ENCODE assay signal across 2 cellular contexts in the genomic region with DNA sequence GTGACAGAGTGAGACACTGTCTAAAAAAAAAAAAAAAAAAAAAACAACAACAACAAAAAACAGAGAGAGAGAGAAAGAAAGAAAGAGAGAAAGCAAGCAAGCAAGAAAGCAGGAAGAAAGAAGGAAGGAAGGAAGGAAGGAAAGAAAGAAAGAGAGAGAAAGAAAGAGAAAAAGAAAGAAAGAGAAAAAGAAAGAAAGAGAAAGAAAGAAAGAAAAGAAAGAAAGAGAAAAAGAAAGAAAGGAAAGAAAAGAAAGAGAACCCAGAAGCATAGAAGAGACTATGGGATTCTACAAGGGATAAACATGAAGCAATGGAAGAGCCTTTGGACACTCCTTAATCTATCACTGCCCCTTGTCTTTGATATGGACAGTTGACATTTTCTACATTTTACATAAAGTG.
TF ChIP-seq lines count a peak whose summit lies in the region.

No MANE protein-coding gene starts in this region.

TF ChIP-seq in HEK293, 187 proteins besides CTCF, POLR2A, EP300 and RAD21 (continued from another document):
- TF ChIP-seq, protein P1, sequence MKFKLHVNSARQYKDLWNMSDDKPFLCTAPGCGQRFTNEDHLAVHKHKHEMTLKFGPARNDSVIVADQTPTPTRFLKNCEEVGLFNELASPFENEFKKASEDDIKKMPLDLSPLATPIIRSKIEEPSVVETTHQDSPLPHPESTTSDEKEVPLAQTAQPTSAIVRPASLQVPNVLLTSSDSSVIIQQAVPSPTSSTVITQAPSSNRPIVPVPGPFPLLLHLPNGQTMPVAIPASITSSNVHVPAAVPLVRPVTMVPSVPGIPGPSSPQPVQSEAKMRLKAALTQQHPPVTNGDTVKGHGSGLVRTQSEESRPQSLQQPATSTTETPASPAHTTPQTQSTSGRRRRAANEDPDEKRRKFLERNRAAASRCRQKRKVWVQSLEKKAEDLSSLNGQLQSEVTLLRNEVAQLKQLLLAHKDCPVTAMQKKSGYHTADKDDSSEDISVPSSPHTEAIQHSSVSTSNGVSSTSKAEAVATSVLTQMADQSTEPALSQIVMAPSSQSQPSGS (tag by site-specific recombination; IDR thresholded peaks at IDR 0.05; ENCODE audit: low read depth): no peak

TF ChIP-seq in K562, 482 proteins besides CTCF, POLR2A, EP300 and RAD21:
- TF ChIP-seq, protein P2, sequence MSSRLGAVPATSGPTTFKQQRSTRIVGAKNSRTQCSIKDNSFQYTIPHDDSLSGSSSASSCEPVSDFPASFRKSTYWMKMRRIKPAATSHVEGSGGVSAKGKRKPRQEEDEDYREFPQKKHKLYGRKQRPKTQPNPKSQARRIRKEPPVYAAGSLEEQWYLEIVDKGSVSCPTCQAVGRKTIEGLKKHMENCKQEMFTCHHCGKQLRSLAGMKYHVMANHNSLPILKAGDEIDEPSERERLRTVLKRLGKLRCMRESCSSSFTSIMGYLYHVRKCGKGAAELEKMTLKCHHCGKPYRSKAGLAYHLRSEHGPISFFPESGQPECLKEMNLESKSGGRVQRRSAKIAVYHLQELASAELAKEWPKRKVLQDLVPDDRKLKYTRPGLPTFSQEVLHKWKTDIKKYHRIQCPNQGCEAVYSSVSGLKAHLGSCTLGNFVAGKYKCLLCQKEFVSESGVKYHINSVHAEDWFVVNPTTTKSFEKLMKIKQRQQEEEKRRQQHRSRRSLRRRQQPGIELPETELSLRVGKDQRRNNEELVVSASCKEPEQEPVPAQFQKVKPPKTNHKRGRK (tag; IDR thresholded peaks at IDR 0.05): peak; percentile 73
- TF ChIP-seq ZNF445 (CRISPR knock-in tag; IDR thresholded peaks at IDR 0.05; ENCODE audit: low read depth): no peak
